1 cellular context compared by ENCODE assay signal in genomic region chr11:86141645-86142569, GRCh38.
A peak's percentile ranks its signal among the peaks of the same experiment; 100 is the strongest.
TF ChIP-seq lines count a peak whose summit lies in the region.

No MANE protein-coding gene starts in this region.

TF ChIP-seq in K562, 482 proteins besides CTCF, POLR2A, EP300 and RAD21 (continued from another document and continues in another):
- TF ChIP-seq ATF4 (CRISPR knock-in tag; IDR thresholded peaks at IDR 0.05), result 0 out of 2 replicates have a peak, but pooled peaks have one; percentile 11
- no peak for TF ChIP-seq SREBF1 (IDR thresholded peaks at IDR 0.05; ENCODE audit: borderline replicate concordance, low read depth, low read length)
- no peak for TF ChIP-seq ZNF3 (CRISPR knock-in tag; IDR thresholded peaks at IDR 0.05)
- no peak for TF ChIP-seq GTF2A2 (tag; IDR thresholded peaks at IDR 0.05)
- TF ChIP-seq HOMEZ (CRISPR knock-in tag; IDR thresholded peaks at IDR 0.05), result no peak
- TF ChIP-seq ZSCAN29 (IDR thresholded peaks at IDR 0.05), result no peak
- 0 out of 4 replicates have a peak, but pooled peaks of 1 of the 2 experiments have one; percentile 17 for TF ChIP-seq MAZ (CRISPR knock-in tag; conservative IDR thresholded peaks at IDR 0.05 in 1 of 2, IDR thresholded peaks at IDR 0.05 in 1 of 2)
- no peak for TF ChIP-seq MTA1 (IDR thresholded peaks at IDR 0.05; ENCODE audit: borderline replicate concordance)
- TF ChIP-seq FOXM1 (IDR thresholded peaks at IDR 0.05; ENCODE audit: low read depth), result no peak
- no peak for TF ChIP-seq FOXM1 (CRISPR knock-in tag; IDR thresholded peaks at IDR 0.05; ENCODE audit: low read depth)
- no peak for TF ChIP-seq TCF7 (IDR thresholded peaks at IDR 0.05; ENCODE audit: borderline replicate concordance)
- TF ChIP-seq, protein P1, sequence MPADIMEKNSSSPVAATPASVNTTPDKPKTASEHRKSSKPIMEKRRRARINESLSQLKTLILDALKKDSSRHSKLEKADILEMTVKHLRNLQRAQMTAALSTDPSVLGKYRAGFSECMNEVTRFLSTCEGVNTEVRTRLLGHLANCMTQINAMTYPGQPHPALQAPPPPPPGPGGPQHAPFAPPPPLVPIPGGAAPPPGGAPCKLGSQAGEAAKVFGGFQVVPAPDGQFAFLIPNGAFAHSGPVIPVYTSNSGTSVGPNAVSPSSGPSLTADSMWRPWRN (IDR thresholded peaks at IDR 0.05; ENCODE audit: low read depth), result no peak
- no peak for TF ChIP-seq ZNF23 (CRISPR knock-in tag; IDR thresholded peaks at IDR 0.05)
- TF ChIP-seq MECOM (CRISPR knock-in tag; IDR thresholded peaks at IDR 0.05), result peak; percentile 30; the same call in 1 of the 2 replicates
- no peak for TF ChIP-seq SRF (CRISPR knock-in tag; IDR thresholded peaks at IDR 0.05)
- TF ChIP-seq CLOCK (CRISPR knock-in tag; IDR thresholded peaks at IDR 0.05; ENCODE audit: borderline replicate concordance), result 0 out of 2 replicates have a peak, but pooled peaks have one; percentile 1
- 0 out of 2 replicates have a peak, but pooled peaks have one; percentile 12 for TF ChIP-seq ZNF449 (CRISPR knock-in tag; IDR thresholded peaks at IDR 0.05)
- TF ChIP-seq TSC22D4 (tag; IDR thresholded peaks at IDR 0.05), result no peak
- no peak for TF ChIP-seq CREBBP (IDR thresholded peaks at IDR 0.05; ENCODE audit: low read depth, low read length)
- no peak for TF ChIP-seq CC2D1A (IDR thresholded peaks at IDR 0.05)
- TF ChIP-seq SREBF2 (CRISPR knock-in tag; IDR thresholded peaks at IDR 0.05), result no peak
- TF ChIP-seq POLR3A (IDR thresholded peaks at IDR 0.05; ENCODE audit: borderline replicate concordance, extremely low read depth, insufficient read depth, insufficient read length), result no peak
- TF ChIP-seq NFATC3 (IDR thresholded peaks at IDR 0.05), result no peak
- no peak for TF ChIP-seq USF1 (CRISPR knock-in tag; IDR thresholded peaks at IDR 0.05)
- TF ChIP-seq TAF1 (IDR thresholded peaks at IDR 0.05; ENCODE audit: control insufficient read depth, extremely low read depth, insufficient read depth, low read length, severe bottlenecking), result no peak
- TF ChIP-seq THAP12 (CRISPR knock-in tag; IDR thresholded peaks at IDR 0.05), result no peak
- no peak for TF ChIP-seq ZBTB12 (CRISPR knock-in tag; IDR thresholded peaks at IDR 0.05)
- no peak for TF ChIP-seq ZNF644 (tag; IDR thresholded peaks at IDR 0.05; ENCODE audit: low read depth)
- no peak for TF ChIP-seq RBM15 (IDR thresholded peaks at IDR 0.05; ENCODE audit: insufficient read depth, low read length)
- no peak; the same call in 1 of the 2 replicates for TF ChIP-seq MGA (IDR thresholded peaks at IDR 0.05)
